ENCODE assay signal across 10 cellular contexts in the genomic region with DNA sequence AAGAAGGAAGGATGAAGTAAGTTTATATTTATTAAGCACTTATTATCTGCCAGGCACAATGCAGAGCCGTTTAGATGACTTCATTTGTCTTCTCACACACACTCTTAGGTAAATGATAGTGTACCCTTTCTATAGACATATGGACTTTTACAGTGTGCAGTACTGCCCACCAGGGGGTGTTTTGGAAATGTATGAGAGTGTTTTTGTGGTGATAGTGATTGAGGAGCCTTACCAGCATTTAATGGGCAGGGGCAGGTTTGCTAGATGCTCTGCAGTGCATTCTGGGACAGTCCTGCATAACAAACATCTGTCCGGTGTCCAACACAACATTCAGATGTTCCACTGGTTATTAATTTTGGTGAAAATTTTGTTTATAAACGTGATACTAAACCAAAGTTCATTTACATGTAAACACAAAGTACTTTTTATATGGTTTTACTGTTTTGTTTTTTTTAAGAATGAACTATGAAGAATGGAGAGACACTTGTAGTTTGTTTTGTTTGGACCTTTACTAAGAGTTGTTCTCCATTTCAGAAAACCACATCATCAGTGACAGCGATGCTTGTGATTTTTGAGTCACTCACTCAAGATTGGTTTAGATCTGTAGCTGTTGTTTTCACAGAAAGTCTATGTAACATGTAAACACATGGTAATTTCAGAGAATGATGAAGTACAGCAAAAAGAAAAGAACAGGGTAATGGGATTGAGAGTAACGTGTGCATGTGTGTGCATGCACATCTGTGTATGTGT. TPM values are rescaled to one million over a fixed set of nuclear protein-coding genes. Genes with fewer than 3 reads are reported as not detected.
A peak's percentile ranks its signal among the peaks of the same experiment; 100 is the strongest.
DNase-seq lines count a peak whose midpoint lies in the region; ATAC-seq, FAIRE-seq and TF ChIP-seq lines count a peak whose summit lies in the region.
"Had no signal": no experiment of that assay in that cellular context is flagged by ENCODE, and none has a peak within 500 bp of the region (broad histone marks: within the 10 kb centered on the region; RNA-seq: fewer than 3 reads in every experiment).

No MANE protein-coding gene starts in this region.

- peak; percentile 45; the same call in 1 of the 2 replicates for TF ChIP-seq RAD21 in HepG2 (CRISPR knock-in tag; IDR thresholded peaks at IDR 0.05)

- POLR2A ChIA-PET in HepG2 (lab: Yijun Ruan, JAX): no interaction called here

- in situ Hi-C loops in HepG2 (cut with HindIII; ENCODE audit: extremely low pct_ligation_motif_present, low pct_unique_long_range_greater_than_20kb): no loop called here

- ATAC-seq in HepG2: peak; percentile 77
- ATAC-seq in right lobe of liver: no peak
- ATAC-seq in HG03039 (IDR thresholded peaks at IDR 0.05; ENCODE audit: unreplicated experiment): no peak

- TF ChIP-seq POLR2A in HepG2 (IDR thresholded peaks at IDR 0.05; ENCODE audit: insufficient read depth in 1 of 2, low read depth in 2 of 2, low read length in 2 of 2) (no peak), right lobe of liver (IDR thresholded peaks at IDR 0.05) (no peak), spleen (IDR thresholded peaks at IDR 0.05) (no peak)

- H2AFZ ChIP-seq in HepG2 (ENCODE audit: low read length): no peak overlapping the region

- H3K79me2 ChIP-seq in HepG2 (ENCODE audit: insufficient read depth, low read length): no peaks in the 10 kb centered on the region

- CTCF ChIA-PET in HepG2 (lab: Yijun Ruan, JAX; ENCODE audit: low intra/inter-chr PET ratio, low total read pairs): interaction anchor here (0.7 to 2.6 kb wide), 4 partner anchors 14 to 38 kb away, joined by 3 to 16 read pairs (median 4); no protein-coding TSS in a partner anchor

- H3K4me3 ChIP-seq in HepG2 (replicated peaks in 1 of 3; ENCODE audit: insufficient read depth in 1 of 3, low read depth in 2 of 3, low read length in 3 of 3): no peak overlapping the region
- no peak overlapping the region for H3K4me3 ChIP-seq in right lobe of liver
- no peak overlapping the region for H3K4me3 ChIP-seq in epithelial cell of esophagus (ENCODE audit: low read length)
- no peak overlapping the region for H3K4me3 ChIP-seq in spleen

- no peak overlapping the region for H3K27ac ChIP-seq in HepG2 (ENCODE audit: extremely low read length, insufficient read depth, low read length)
- no peak overlapping the region for H3K27ac ChIP-seq in right lobe of liver
- H3K27ac ChIP-seq in spleen: no peak overlapping the region

- H3K9ac ChIP-seq in HepG2 (ENCODE audit: insufficient read depth, low read depth, low read length): no peak overlapping the region

- H3K36me3 ChIP-seq in HepG2 (replicated peaks in 1 of 2; ENCODE audit: control insufficient read depth in 1 of 2, insufficient read depth in 2 of 2, low read length in 2 of 2) (peaks cover 5 to 11% of the 10 kb centered on the region in 2 experiments; a peak in 3 of 5 replicates), right lobe of liver (no peaks in the 10 kb centered on the region), spleen (peaks cover 3 to 99% (median 71%) of the 10 kb centered on the region in 6 donors)

- H4K20me1 ChIP-seq in HepG2 (ENCODE audit: insufficient read depth, low read length): no peaks in the 10 kb centered on the region

- peak; percentile 63 for DNase-seq in HepG2 (ENCODE audit: low spot score)
- no peak for DNase-seq in right lobe of liver
- DNase-seq in NCI-H69 (lab: John Stamatoyannopoulos, UW): peak; percentile 34
- DNase-seq in epithelial cell of esophagus (ENCODE audit: low read depth): no peak
- peak; percentile 36 for DNase-seq in urothelium cell line (ENCODE audit: low spot score)
- no peak for DNase-seq in superior temporal gyrus (ENCODE audit: extremely low spot score)
- no peak for DNase-seq in spleen
- DNase-seq: activated CD8-positive, alpha-beta memory T cell treated with anti-CD3 and anti-CD28 coated beads, Interleukin-2, amount 50 U/mL, for 4 hours had no signal

- TF ChIP-seq CTCF in HepG2 (CRISPR knock-in tag; IDR thresholded peaks at IDR 0.05) (peak; percentile 56), right lobe of liver (IDR thresholded peaks at IDR 0.05) (no peak), epithelial cell of esophagus (IDR thresholded peaks at IDR 0.05; ENCODE audit: insufficient read depth, low read depth, low read length, missing control alignments) (peak; percentile 33), spleen (IDR thresholded peaks at IDR 0.05 in 8 of 11, conservative IDR thresholded peaks at IDR 0.05 in 3 of 11) (peak in 2 of 11 experiments; percentile 12 to 21)

- no peak overlapping the region for H3K4me2 ChIP-seq in HepG2 (ENCODE audit: low read depth, low read length)

- no peak for FAIRE-seq in HepG2 (lab: Jason Lieb, UNC)
- FAIRE-seq in urothelium cell line (lab: Jason Lieb, UNC): peak; percentile 5

- H3K9me3 ChIP-seq in HepG2 (ENCODE audit: low read length) (peaks cover 8% of the 10 kb centered on the region), right lobe of liver (no peaks in the 10 kb centered on the region), spleen (peaks cover 0 to 20% (median 17%) of the 10 kb centered on the region in 8 donors)

- H3K4me1 ChIP-seq in HepG2 (ENCODE audit: insufficient read depth, low read length) (peaks cover 25% of the 10 kb centered on the region), right lobe of liver (peaks cover 0 to 15% (median 4%) of the 10 kb centered on the region in 4 donors), spleen (no peaks in the 10 kb centered on the region)

- BruUV-seq in HepG2 (replicated peaks; lab: Mats Ljungman, UMichigan): no TSS peak

- intact Hi-C loops in HepG2 (cut with micrococcal nuclease; ENCODE audit: unreplicated experiment): no loop called here
- intact Hi-C loops in right lobe of liver (cut with DNase I): no loop called here
- intact Hi-C loops in spleen (cut with DNase I; ENCODE audit: low total_unique reads): no loop called here

- H3K27me3 ChIP-seq in HepG2 (ENCODE audit: control insufficient read depth in 1 of 2, insufficient read depth in 2 of 2, low read length in 2 of 2): no peaks in the 10 kb centered on the region
- no peaks in the 10 kb centered on the region for H3K27me3 ChIP-seq in right lobe of liver
- no peaks in the 10 kb centered on the region for H3K27me3 ChIP-seq in spleen (replicated peaks in 1 of 7)

- TF ChIP-seq EP300 in HepG2 (IDR thresholded peaks at IDR 0.05; ENCODE audit: low read depth in 2 of 2, low read length in 2 of 2) (no peak), HepG2 (CRISPR knock-in tag; IDR thresholded peaks at IDR 0.05; ENCODE audit: borderline replicate concordance) (no peak)

- 80% methylated on average over 5 of the region's 5 CpGs for WGBS in HepG2 (ENCODE audit: low lambda C conversion rate)
- WGBS in right lobe of liver (ENCODE audit: insufficient coverage, low coverage, low lambda C conversion rate, missing lambda C conversion rate): 77% methylated on average over 5 of the region's 5 CpGs
- WGBS in spleen, 5 donors: 87 to 91% (median 90%) methylated on average over 5 of the region's 5 CpGs

RNA-seq across cellular contexts. Expression of a gene that starts 19.9 kb away (rescaled TPM):
- total RNA-seq in HepG2 (2016; rRNA removed; fragmentation: Illumina TruSeq; extraction: Trizol): not detected in 2 replicates
- not detected in 2 replicates for total RNA-seq in HepG2 (2016; cell fraction: cytosol; rRNA removed; fragmentation: Illumina TruSeq; extraction: Trizol; ENCODE audit: low read depth)
- not detected in 2 replicates for total RNA-seq in HepG2 (2016; cell fraction: insoluble cytoplasmic fraction; rRNA removed; fragmentation: Illumina TruSeq; extraction: Trizol)
- not detected in 2 replicates for total RNA-seq in HepG2 (2016; cell fraction: membrane; rRNA removed; fragmentation: Illumina TruSeq; extraction: Trizol)
- total RNA-seq in HepG2 (2016; cell fraction: nucleus; rRNA removed; fragmentation: Illumina TruSeq; extraction: Trizol): not detected in 2 replicates
- 0.03 TPM in 1 of 2 replicates, not detected in the other for polyA plus RNA-seq in HepG2 (2011; rRNA removed)
- not detected in 2 replicates for polyA plus RNA-seq in HepG2 (2011; cell fraction: cytosol; rRNA removed)
- not detected in 2 replicates for polyA plus RNA-seq in HepG2 (2011; cell fraction: nucleus; rRNA removed)
- not detected in 2 replicates for polyA plus RNA-seq in HepG2 (2012)
- not detected in 2 replicates for polyA plus RNA-seq in HepG2 (2016; cell fraction: cytosol; fragmentation: Illumina TruSeq; extraction: Trizol; ENCODE audit: low read depth)
- polyA plus RNA-seq in HepG2 (2016; cell fraction: insoluble cytoplasmic fraction; fragmentation: Illumina TruSeq; extraction: Trizol; ENCODE audit: low read depth): not detected in 2 replicates
- not detected in 2 replicates for polyA plus RNA-seq in HepG2 (2016; cell fraction: membrane; fragmentation: Illumina TruSeq; extraction: Trizol; ENCODE audit: low read depth)
- polyA plus RNA-seq in HepG2 (2016; cell fraction: nucleus; fragmentation: Illumina TruSeq; extraction: Trizol; ENCODE audit: insufficient read depth, low read depth): not detected in 2 replicates
- not detected in 2 replicates for polyA minus RNA-seq in HepG2 (2011; rRNA and poly(A)+ RNA removed; ENCODE audit: low replicate concordance)
- not detected in 2 replicates for polyA minus RNA-seq in HepG2 (2011; cell fraction: cytosol; rRNA and poly(A)+ RNA removed)
- polyA minus RNA-seq in HepG2 (2011; cell fraction: nucleus; rRNA and poly(A)+ RNA removed): not detected in 2 replicates
- under 1 TPM in 1 of 6 experiments, not detected in 5; 0.12 TPM for total RNA-seq in right lobe of liver
- not detected for total RNA-seq in spleen
- under 1 TPM in 2 of 3 donors, not detected in 1; 0.05 to 0.06 TPM for polyA plus RNA-seq in spleen

RNA-seq across cellular contexts. Expression of a gene that starts 33.9 kb away (rescaled TPM):
- total RNA-seq in HepG2 (2016; rRNA removed; fragmentation: Illumina TruSeq; extraction: Trizol) (not detected in 2 replicates), right lobe of liver (not detected), spleen (not detected)
- not detected in 2 replicates for total RNA-seq in HepG2 (2016; cell fraction: cytosol; rRNA removed; fragmentation: Illumina TruSeq; extraction: Trizol; ENCODE audit: low read depth)
- total RNA-seq in HepG2 (2016; cell fraction: insoluble cytoplasmic fraction; rRNA removed; fragmentation: Illumina TruSeq; extraction: Trizol): not detected in 2 replicates
- total RNA-seq in HepG2 (2016; cell fraction: membrane; rRNA removed; fragmentation: Illumina TruSeq; extraction: Trizol): not detected in 2 replicates
- not detected in 2 replicates for total RNA-seq in HepG2 (2016; cell fraction: nucleus; rRNA removed; fragmentation: Illumina TruSeq; extraction: Trizol)
- polyA plus RNA-seq in HepG2 (2011; rRNA removed) (not detected in 2 replicates), spleen (not detected)
- not detected in 2 replicates for polyA plus RNA-seq in HepG2 (2011; cell fraction: cytosol; rRNA removed)
- polyA plus RNA-seq in HepG2 (2011; cell fraction: nucleus; rRNA removed): not detected in 2 replicates
- not detected in 2 replicates for polyA plus RNA-seq in HepG2 (2012)
- not detected in 2 replicates for polyA plus RNA-seq in HepG2 (2016; cell fraction: cytosol; fragmentation: Illumina TruSeq; extraction: Trizol; ENCODE audit: low read depth)
- not detected in 2 replicates for polyA plus RNA-seq in HepG2 (2016; cell fraction: insoluble cytoplasmic fraction; fragmentation: Illumina TruSeq; extraction: Trizol; ENCODE audit: low read depth)
- not detected in 2 replicates for polyA plus RNA-seq in HepG2 (2016; cell fraction: membrane; fragmentation: Illumina TruSeq; extraction: Trizol; ENCODE audit: low read depth)
- polyA plus RNA-seq in HepG2 (2016; cell fraction: nucleus; fragmentation: Illumina TruSeq; extraction: Trizol; ENCODE audit: insufficient read depth, low read depth): not detected in 2 replicates
- polyA minus RNA-seq in HepG2 (2011; rRNA and poly(A)+ RNA removed; ENCODE audit: low replicate concordance): not detected in 2 replicates
- polyA minus RNA-seq in HepG2 (2011; cell fraction: cytosol; rRNA and poly(A)+ RNA removed): not detected in 2 replicates
- polyA minus RNA-seq in HepG2 (2011; cell fraction: nucleus; rRNA and poly(A)+ RNA removed): not detected in 2 replicates
- total RNA-seq: pulmonary artery endothelial cell had no signal

RNA-seq across cellular contexts. Expression of a gene that starts 43.2 kb away (rescaled TPM):
- total RNA-seq in HepG2 (2016; rRNA removed; fragmentation: Illumina TruSeq; extraction: Trizol): not detected in 2 replicates
- total RNA-seq in HepG2 (2016; cell fraction: cytosol; rRNA removed; fragmentation: Illumina TruSeq; extraction: Trizol; ENCODE audit: low read depth): not detected in 2 replicates
- not detected in 2 replicates for total RNA-seq in HepG2 (2016; cell fraction: insoluble cytoplasmic fraction; rRNA removed; fragmentation: Illumina TruSeq; extraction: Trizol)
- total RNA-seq in HepG2 (2016; cell fraction: membrane; rRNA removed; fragmentation: Illumina TruSeq; extraction: Trizol): not detected in 2 replicates
- not detected in 2 replicates for total RNA-seq in HepG2 (2016; cell fraction: nucleus; rRNA removed; fragmentation: Illumina TruSeq; extraction: Trizol)
- polyA plus RNA-seq in HepG2 (2011; rRNA removed): not detected in 2 replicates
- not detected in 2 replicates for polyA plus RNA-seq in HepG2 (2011; cell fraction: cytosol; rRNA removed)
- polyA plus RNA-seq in HepG2 (2011; cell fraction: nucleus; rRNA removed): not detected in 2 replicates
- polyA plus RNA-seq in HepG2 (2012): not detected in 2 replicates
- not detected in 2 replicates for polyA plus RNA-seq in HepG2 (2016; cell fraction: cytosol; fragmentation: Illumina TruSeq; extraction: Trizol; ENCODE audit: low read depth)
- polyA plus RNA-seq in HepG2 (2016; cell fraction: insoluble cytoplasmic fraction; fragmentation: Illumina TruSeq; extraction: Trizol; ENCODE audit: low read depth): not detected in 2 replicates
- polyA plus RNA-seq in HepG2 (2016; cell fraction: membrane; fragmentation: Illumina TruSeq; extraction: Trizol; ENCODE audit: low read depth): not detected in 2 replicates
- polyA plus RNA-seq in HepG2 (2016; cell fraction: nucleus; fragmentation: Illumina TruSeq; extraction: Trizol; ENCODE audit: insufficient read depth, low read depth): not detected in 2 replicates
- not detected in 2 replicates for polyA minus RNA-seq in HepG2 (2011; rRNA and poly(A)+ RNA removed; ENCODE audit: low replicate concordance)
- polyA minus RNA-seq in HepG2 (2011; cell fraction: cytosol; rRNA and poly(A)+ RNA removed): not detected in 2 replicates
- not detected in 2 replicates for polyA minus RNA-seq in HepG2 (2011; cell fraction: nucleus; rRNA and poly(A)+ RNA removed)
- total RNA-seq in right lobe of liver: not detected
- not detected for total RNA-seq in spleen
- polyA plus RNA-seq in spleen: not detected
- total RNA-seq: pulmonary artery endothelial cell had no signal

Comparison
In these comparisons a context has a peak if more than half of its experiments do, and no peak if none do; other contexts are left out.
1. DNase-seq: peak in HepG2 (single experiment), NCI-H69 (single experiment) and urothelium cell line (single experiment); none in right lobe of liver (0 of 3), epithelial cell of esophagus (single experiment), superior temporal gyrus (single experiment) and spleen (single experiment).
2. CTCF ChIP-seq: peak in HepG2 (single experiment) and epithelial cell of esophagus (single experiment); none in right lobe of liver (0 of 4).